In genomic region chrX:69150294-69150960, GRCh38 we compare ENCODE assay signal across 1 cellular context.
TF ChIP-seq lines count a peak whose summit lies in the region.

No MANE protein-coding gene starts in this region.

TF ChIP-seq in H1, 55 proteins besides CTCF, POLR2A, EP300 and RAD21:
- TF ChIP-seq RBBP5 (IDR thresholded peaks at IDR 0.05; ENCODE audit: borderline replicate concordance, low read depth, low read length) (0 out of 2 replicates have a peak, but pooled peaks have one; percentile 46), KDM5A (IDR thresholded peaks at IDR 0.05; ENCODE audit: low read length) (no peak)
